In the genomic region with DNA sequence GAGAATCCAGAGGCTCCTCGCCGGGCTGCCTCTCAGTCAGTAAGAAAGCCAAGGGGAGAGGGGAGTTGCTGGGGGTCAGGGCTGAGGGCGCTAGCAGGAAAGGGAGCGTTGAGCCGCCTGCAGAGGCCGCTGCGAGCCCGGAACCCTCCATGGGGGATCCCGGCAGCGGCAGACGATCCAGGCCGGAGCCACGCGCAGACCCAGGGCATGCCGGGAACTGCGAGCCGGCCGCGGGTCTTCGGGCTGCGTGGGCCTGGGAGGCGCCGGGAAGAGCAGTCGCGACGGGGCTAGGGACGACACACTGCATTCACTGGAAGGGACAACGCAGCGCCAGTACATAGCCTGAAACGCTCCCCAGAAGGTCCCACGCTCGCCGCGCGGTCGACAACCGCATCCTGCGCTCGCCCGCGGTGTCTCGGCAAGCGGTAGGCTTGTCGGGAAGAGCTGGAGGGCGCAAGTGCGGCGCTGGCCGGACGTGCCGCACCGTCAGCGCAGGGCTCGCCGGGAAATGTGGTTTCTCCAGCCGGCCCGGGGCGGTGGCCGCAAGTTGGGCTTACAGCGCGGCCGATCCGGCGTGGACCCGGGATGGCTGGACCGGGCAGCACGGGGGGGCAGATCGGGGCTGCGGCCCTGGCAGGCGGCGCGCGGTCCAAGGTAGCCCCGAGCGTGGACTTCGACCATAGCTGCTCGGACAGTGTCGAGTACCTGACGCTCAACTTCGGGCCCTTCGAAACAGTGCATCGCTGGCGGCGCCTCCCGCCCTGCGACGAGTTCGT, we compare ENCODE assay signal across 8 cellular contexts. TPM values are rescaled to one million over a fixed set of nuclear protein-coding genes. Genes with fewer than 3 reads are reported as not detected.
A peak's percentile ranks its signal among the peaks of the same experiment; 100 is the strongest.
DNase-seq lines count a peak whose midpoint lies in the region; ATAC-seq, FAIRE-seq and TF ChIP-seq lines count a peak whose summit lies in the region.

Gene LZTR1 (plus strand): TSS at position 511 of the 776 bp plus-strand sequence. CDS start 75 bp downstream, at position 586.

- peak within 1 kb of the TSS; percentile 76 for H3K27ac ChIP-seq in neutrophil
- H3K27ac ChIP-seq in temporal lobe (ENCODE audit: low read depth, low read length): peak within 1 kb of the TSS; percentile 86

- peaks cover 13% of the 10 kb centered on the region for H3K36me3 Mint-ChIP-seq in activated naive CD4-positive, alpha-beta T cell treated with anti-CD3 and anti-CD28 coated beads for 36 hours (ENCODE audit: low read depth)

- H3K9me3 Mint-ChIP-seq in activated naive CD4-positive, alpha-beta T cell treated with anti-CD3 and anti-CD28 coated beads for 36 hours: peaks cover 11% of the 10 kb centered on the region

- in situ Hi-C loops in KBM-7 (cut with MboI; ENCODE audit: low pct_unique_long_range_greater_than_20kb, low sequenced_read_pairs): no loop called here

- H3K9me3 ChIP-seq in neutrophil: no peaks in the 10 kb centered on the region

- peak within 1 kb of the TSS; percentile 87 for H3K27ac Mint-ChIP-seq in activated naive CD4-positive, alpha-beta T cell treated with anti-CD3 and anti-CD28 coated beads for 36 hours

- intact Hi-C loops in activated naive CD4-positive, alpha-beta T cell treated with anti-CD3 and anti-CD28 coated beads for 36 hours (cut with micrococcal nuclease): loop anchor here (1.0 to 2.0 kb wide), 4 partner anchors 19 to 124 kb away; partner anchors contain the start of genes CRKL and PI4KA

- ATAC-seq in GM21619 (IDR thresholded peaks at IDR 0.05; ENCODE audit: unreplicated experiment): peak; percentile 81

- H3K27me3 ChIP-seq in neutrophil: peaks cover 9% of the 10 kb centered on the region

- CTCF ChIA-PET in activated naive CD4-positive, alpha-beta T cell treated with anti-CD3 and anti-CD28 coated beads for 36 hours (lab: Charles Lee): interaction anchor here (0.5 to 1.1 kb wide), 7 partner anchors 9 to 26 kb away, joined by 3 to 4 read pairs (median 3); no protein-coding TSS in a partner anchor

- peaks cover 27 to 29% of the 10 kb centered on the region in 2 experiments for H3K4me1 ChIP-seq in neutrophil (ENCODE audit: control insufficient read depth in 1 of 2, insufficient read depth in 1 of 2, low read depth in 1 of 2, low read length in 1 of 2)

- peaks cover 6% of the 10 kb centered on the region for H3K36me3 ChIP-seq in neutrophil

- peak within 1 kb of the TSS; percentile 97 for H3K4me3 Mint-ChIP-seq in activated naive CD4-positive, alpha-beta T cell treated with anti-CD3 and anti-CD28 coated beads for 36 hours

- peak within 1 kb of the TSS; percentile 76 to 84 for H3K4me3 ChIP-seq in neutrophil (ENCODE audit: low read depth in 1 of 2, low read length in 1 of 2)

- peaks cover 41% of the 10 kb centered on the region for H3K4me1 Mint-ChIP-seq in activated naive CD4-positive, alpha-beta T cell treated with anti-CD3 and anti-CD28 coated beads for 36 hours (ENCODE audit: low read depth)

- DNase-seq in ELF-1 (ENCODE audit: low read depth, low spot score): peak; percentile 90
- DNase-seq in KBM-7: peak; percentile 86
- peak; percentile 83 for DNase-seq in SK-N-DZ (ENCODE audit: low spot score)
- peak; percentile 80 for DNase-seq in activated naive CD4-positive, alpha-beta T cell treated with anti-CD3 and anti-CD28 coated beads for 36 hours
- peak; percentile 92 to 93 for DNase-seq in frontal cortex (ENCODE audit: low spot score in 2 of 2)

- H3K27me3 Mint-ChIP-seq in activated naive CD4-positive, alpha-beta T cell treated with anti-CD3 and anti-CD28 coated beads for 36 hours (ENCODE audit: low read depth): no peaks in the 10 kb centered on the region

- no peak for FAIRE-seq in frontal cortex (lab: Jason Lieb, UNC)

- TF ChIP-seq CTCF in neutrophil (IDR thresholded peaks at IDR 0.05): no peak

RNA-seq across cellular contexts. Expression of gene LZTR1, which starts in this region (rescaled TPM):
- polyA plus RNA-seq in SK-N-DZ (2014; cell fraction: cytosol; rRNA removed): 27.2 and 32.2 TPM in 2 replicates
- polyA plus RNA-seq in SK-N-DZ (2014; cell fraction: nucleus; rRNA removed): 300 and 350 TPM in 2 replicates
- total RNA-seq in activated naive CD4-positive, alpha-beta T cell treated with anti-CD3 and anti-CD28 coated beads for 36 hours: 10 to 100 TPM; 23.1 to 27.4 TPM
- total RNA-seq in frontal cortex: 37.5 TPM
- total RNA-seq in temporal lobe: 42.0 TPM

Comparison
In these comparisons a context has a peak if more than half of its experiments do, and no peak if none do; other contexts are left out.
1. Peak in every context shown above with its lines: DNase-seq, ATAC-seq, H3K4me3 ChIP-seq and H3K27ac ChIP-seq.